In the genomic region with DNA sequence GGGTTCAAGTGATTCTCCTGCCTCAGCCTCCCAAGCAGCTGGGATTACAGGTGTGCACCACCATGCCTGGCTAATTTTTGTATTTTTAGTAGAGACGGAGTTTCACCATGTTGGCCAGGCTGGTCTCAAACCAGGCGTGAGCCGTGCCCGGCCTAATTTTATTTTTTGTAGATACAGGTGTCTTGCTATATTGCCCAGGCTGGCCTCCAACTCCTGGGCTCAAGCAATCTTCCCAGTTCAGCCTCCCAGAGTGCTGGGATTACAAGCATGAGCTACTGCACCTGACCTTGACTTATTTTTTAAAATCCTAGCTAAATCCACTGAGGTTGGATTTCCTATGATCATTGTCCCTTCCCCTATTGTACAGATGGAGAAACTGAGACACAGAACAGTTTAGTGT, we compare ENCODE assay signal across 1 cellular context. TPM values are rescaled to one million over a fixed set of nuclear protein-coding genes. Genes with fewer than 3 reads are reported as not detected.
"Had no signal": no experiment of that assay in that cellular context is flagged by ENCODE, and none has a peak within 500 bp of the region (broad histone marks: within the 10 kb centered on the region; RNA-seq: fewer than 3 reads in every experiment).

No MANE protein-coding gene starts in this region.

RNA-seq across cellular contexts. Expression of gene ANGPTL4, which starts 22.5 kb away (rescaled TPM):
- total RNA-seq: SK-MEL-5 had no signal
